Comparison of ENCODE assay signal across 8 cellular contexts in the genomic region with DNA sequence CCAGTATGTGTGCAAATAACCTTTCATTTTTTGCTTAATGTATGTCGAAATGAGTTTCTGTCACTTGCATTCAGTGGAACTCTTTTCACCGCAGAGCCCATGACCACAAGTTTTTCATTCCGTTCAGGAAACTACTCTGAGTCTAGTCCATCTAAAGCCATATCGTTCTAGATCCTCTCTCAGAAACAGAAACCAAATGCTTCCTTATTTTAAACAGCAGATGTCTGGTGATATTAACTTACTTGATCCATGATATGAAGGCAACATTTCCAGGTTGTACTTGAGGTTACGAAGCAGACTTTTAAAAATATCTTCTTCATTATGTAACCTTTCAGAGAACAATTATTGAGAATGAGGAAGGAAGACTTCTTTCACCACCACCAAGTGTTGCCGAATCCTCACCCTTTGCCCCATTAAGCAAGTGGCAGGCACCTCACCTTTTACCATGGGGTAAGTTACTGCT.
DNase-seq lines count a peak whose midpoint lies in the region; ATAC-seq and TF ChIP-seq lines count a peak whose summit lies in the region.

No MANE protein-coding gene starts in this region.

- H3K27ac Mint-ChIP-seq in CD8-positive, alpha-beta T cell, result peak overlapping the region; percentile 38
- H3K27ac Mint-ChIP-seq in activated naive CD4-positive, alpha-beta T cell treated with anti-CD3 and anti-CD28 coated beads, Interleukin-2, amount 50 U/mL, for 72 hours, result no peak overlapping the region

- H3K27me3 ChIP-seq in CD8-positive, alpha-beta T cell (ENCODE audit: insufficient read depth, low read length), result no peaks in the 10 kb centered on the region
- H3K27me3 ChIP-seq in HAP-1 (ENCODE audit: low read depth), result no peaks in the 10 kb centered on the region

- H3K4me3 ChIP-seq in CD8-positive, alpha-beta T cell (ENCODE audit: low read depth, low read length), result no peak overlapping the region
- no peak overlapping the region for H3K4me3 ChIP-seq in HAP-1

- CTCF ChIA-PET in CD8-positive, alpha-beta T cell (lab: Charles Lee), result no interaction called here

- H3K9me3 Mint-ChIP-seq in CD8-positive, alpha-beta T cell, result peaks cover 4% of the 10 kb centered on the region
- H3K9me3 Mint-ChIP-seq in activated naive CD4-positive, alpha-beta T cell treated with anti-CD3 and anti-CD28 coated beads, Interleukin-2, amount 50 U/mL, for 72 hours, result peaks cover 10 to 12% of the 10 kb centered on the region in 2 donors

- DNase-seq in CD8-positive, alpha-beta T cell, result peak in 2 of 7 experiments; percentile 23 to 30
- no peak for DNase-seq in activated naive CD4-positive, alpha-beta T cell treated with anti-CD3 and anti-CD28 coated beads, Interleukin-2, amount 50 U/mL, for 72 hours (ENCODE audit: low spot score in 2 of 2)
- DNase-seq in GM19238 (ENCODE audit: insufficient read length, low spot score) (no peak), HAP-1 (ENCODE audit: low spot score in 2 of 2) (no peak), NCI-H1436 (lab: John Stamatoyannopoulos, UW) (no peak)

- in situ Hi-C loops in HAP-1 (cut with MboI; ENCODE audit: low sequenced_read_pairs), result loop anchor here (25.0 kb wide), 1 partner anchor 667 kb away; no protein-coding TSS in a partner anchor

- H3K27me3 Mint-ChIP-seq in CD8-positive, alpha-beta T cell (ENCODE audit: low read depth), result no peaks in the 10 kb centered on the region

- intact Hi-C loops in CD8-positive, alpha-beta T cell (cut with DNase I, micrococcal nuclease), result no loop called here

- peak overlapping the region; percentile 63 for H3K4me3 Mint-ChIP-seq in CD8-positive, alpha-beta T cell

- no peak for ATAC-seq in CD8-positive, alpha-beta T cell
- peak; percentile 88 for ATAC-seq in GM21367 (IDR thresholded peaks at IDR 0.05; ENCODE audit: unreplicated experiment)
- ATAC-seq in HG03520 (IDR thresholded peaks at IDR 0.05; ENCODE audit: unreplicated experiment), result peak; percentile 88
- peak; percentile 63 to 75 for ATAC-seq in activated naive CD4-positive, alpha-beta T cell treated with anti-CD3 and anti-CD28 coated beads, Interleukin-2, amount 50 U/mL, for 72 hours
- no peak for ATAC-seq in GM19023 (IDR thresholded peaks at IDR 0.05; ENCODE audit: unreplicated experiment)

- peaks cover 11% of the 10 kb centered on the region for H3K4me1 ChIP-seq in CD8-positive, alpha-beta T cell (ENCODE audit: insufficient read depth, low read length)
- no peaks in the 10 kb centered on the region for H3K4me1 ChIP-seq in HAP-1

- TF ChIP-seq CTCF in CD8-positive, alpha-beta T cell (IDR thresholded peaks at IDR 0.05), result no peak

- no peaks in the 10 kb centered on the region for H3K9me3 ChIP-seq in CD8-positive, alpha-beta T cell (ENCODE audit: low read length)
- no peaks in the 10 kb centered on the region for H3K9me3 ChIP-seq in HAP-1

- H3K36me3 ChIP-seq in CD8-positive, alpha-beta T cell (ENCODE audit: insufficient read depth, low read length), result no peaks in the 10 kb centered on the region
- H3K36me3 ChIP-seq in HAP-1 (replicated peaks), result no peaks in the 10 kb centered on the region

- H3K36me3 Mint-ChIP-seq in CD8-positive, alpha-beta T cell, result peaks cover 4% of the 10 kb centered on the region
- peaks cover 18 to 22% of the 10 kb centered on the region in 2 donors for H3K36me3 Mint-ChIP-seq in activated naive CD4-positive, alpha-beta T cell treated with anti-CD3 and anti-CD28 coated beads, Interleukin-2, amount 50 U/mL, for 72 hours

- H3K27ac ChIP-seq in CD8-positive, alpha-beta T cell (ENCODE audit: low read depth, low read length), result no peak overlapping the region

- POLR2A ChIA-PET in CD8-positive, alpha-beta T cell (lab: Charles Lee), result no interaction called here

- peaks cover 38% of the 10 kb centered on the region for H3K4me1 Mint-ChIP-seq in CD8-positive, alpha-beta T cell (ENCODE audit: low read depth)

Comparison
In these comparisons a context has a peak if more than half of its experiments do, and no peak if none do; other contexts are left out.
1. ATAC-seq: peak in GM21367 (single experiment), HG03520 (single experiment) and activated naive CD4-positive, alpha-beta T cell treated with anti-CD3 and anti-CD28 coated beads, Interleukin-2, amount 50 U/mL, for 72 hours (2 of 2); none in CD8-positive, alpha-beta T cell (single experiment) and GM19023 (single experiment).